Comparison of ENCODE assay signal across 8 cellular contexts in genomic region chr4:140154572-140154891, GRCh38. TPM values are rescaled to one million over a fixed set of nuclear protein-coding genes. Genes with fewer than 3 reads are reported as not detected.
DNase-seq lines count a peak whose midpoint lies in the region; ATAC-seq and TF ChIP-seq lines count a peak whose summit lies in the region.

No MANE protein-coding gene starts in this region.

- WGBS in lower leg skin, 2 donors, result 54 to 55% methylated on average over 3 of the region's 3 CpGs

- DNase-seq in activated T-cell treated with anti-CD3 and anti-CD28 coated beads, Interleukin-2, amount 50 U/mL, for 72 hours, result no peak
- no peak for DNase-seq in activated T-cell treated with anti-CD3 and anti-CD28 coated beads for 4 hours
- no peak for DNase-seq in ascending aorta (ENCODE audit: low spot score in 2 of 2)
- DNase-seq in lower leg skin (ENCODE audit: low spot score in 2 of 2), result no peak
- no peak for DNase-seq in tibial artery

- intact Hi-C loops in ascending aorta (cut with DNase I), result loop anchor here (1.0 to 10.0 kb wide), 8 partner anchors 67 to 1140 kb away; partner anchors contain the start of genes ELF2, MGST2, NOCT and RAB33B
- intact Hi-C loops in lower leg skin (cut with DNase I; ENCODE audit: low total_unique reads), result loop anchor here (5.0 to 10.0 kb wide), 2 partner anchors 90 to 422 kb away; no protein-coding TSS in a partner anchor
- intact Hi-C loops in tibial artery (cut with DNase I; ENCODE audit: low total_unique reads), result loop anchor here (2.0 kb wide), 1 partner anchor 420 kb away; no protein-coding TSS in a partner anchor

- TF ChIP-seq CTCF in ascending aorta (IDR thresholded peaks at IDR 0.05) (no peak), lower leg skin (IDR thresholded peaks at IDR 0.05) (no peak), tibial artery (IDR thresholded peaks at IDR 0.05) (no peak)

- TF ChIP-seq POLR2A in lower leg skin (IDR thresholded peaks at IDR 0.05) (no peak), GM18505 (IDR thresholded peaks at IDR 0.05; ENCODE audit: borderline replicate concordance, extremely low read depth, insufficient read depth, insufficient read length) (no peak)

- H3K36me3 Mint-ChIP-seq in activated T-cell treated with anti-CD3 and anti-CD28 coated beads, Interleukin-2, amount 50 U/mL, for 72 hours (ENCODE audit: insufficient read depth in 2 of 2), result peaks cover 0 to 3% of the 10 kb centered on the region in 2 donors

- no peak overlapping the region for H3K27ac Mint-ChIP-seq in activated T-cell treated with anti-CD3 and anti-CD28 coated beads, Interleukin-2, amount 50 U/mL, for 72 hours

- H3K4me1 Mint-ChIP-seq in activated T-cell treated with anti-CD3 and anti-CD28 coated beads, Interleukin-2, amount 50 U/mL, for 72 hours (ENCODE audit: low read depth), result peaks cover 47% of the 10 kb centered on the region

- no peak for ATAC-seq in activated T-cell treated with anti-CD3 and anti-CD28 coated beads, Interleukin-2, amount 50 U/mL, for 72 hours (replicated peaks in 1 of 2)
- no peak for ATAC-seq in GM18505 (IDR thresholded peaks at IDR 0.05; ENCODE audit: unreplicated experiment)
- no peak for ATAC-seq in GM19452 (IDR thresholded peaks at IDR 0.05; ENCODE audit: unreplicated experiment)
- ATAC-seq in GM21737 (IDR thresholded peaks at IDR 0.05; ENCODE audit: unreplicated experiment), result no peak

- peak overlapping the region; percentile 95 to 99 for H3K4me3 Mint-ChIP-seq in activated T-cell treated with anti-CD3 and anti-CD28 coated beads, Interleukin-2, amount 50 U/mL, for 72 hours

- no peaks in the 10 kb centered on the region for H3K27me3 ChIP-seq in ascending aorta
- H3K27me3 ChIP-seq in tibial artery, result no peaks in the 10 kb centered on the region

- peaks cover 15% of the 10 kb centered on the region for H3K27me3 Mint-ChIP-seq in activated T-cell treated with anti-CD3 and anti-CD28 coated beads, Interleukin-2, amount 50 U/mL, for 72 hours (ENCODE audit: low read depth)

- H3K36me3 ChIP-seq in ascending aorta, result no peaks in the 10 kb centered on the region
- H3K36me3 ChIP-seq in tibial artery, result no peaks in the 10 kb centered on the region

- H3K4me1 ChIP-seq in ascending aorta, result peaks cover 0 to 4% of the 10 kb centered on the region in 2 donors
- peaks cover 0 to 18% (median 12%) of the 10 kb centered on the region in 4 donors for H3K4me1 ChIP-seq in tibial artery

- H3K27ac ChIP-seq in ascending aorta, result peak overlapping the region; percentile 94 to 97
- peak overlapping the region; percentile 96 for H3K27ac ChIP-seq in tibial artery

- peak overlapping the region; percentile 79 to 91 for H3K4me3 ChIP-seq in ascending aorta
- H3K4me3 ChIP-seq in lower leg skin (ENCODE audit: low read depth, poor library complexity, severe bottlenecking), result peak overlapping the region; percentile 77
- peak overlapping the region; percentile 76 to 91 for H3K4me3 ChIP-seq in tibial artery

- no peaks in the 10 kb centered on the region for H3K9me3 Mint-ChIP-seq in activated T-cell treated with anti-CD3 and anti-CD28 coated beads, Interleukin-2, amount 50 U/mL, for 72 hours

- H3K9me3 ChIP-seq in ascending aorta, result no peaks in the 10 kb centered on the region
- no peaks in the 10 kb centered on the region for H3K9me3 ChIP-seq in tibial artery

RNA-seq across cellular contexts. Expression of gene MAML3, which starts 0.5 kb away (rescaled TPM):
- 1 to 10 TPM; 5.3 to 5.5 TPM for total RNA-seq in activated T-cell treated with anti-CD3 and anti-CD28 coated beads, Interleukin-2, amount 50 U/mL, for 72 hours
- 4.7 TPM for total RNA-seq in ascending aorta
- total RNA-seq in lower leg skin, result 10 to 100 TPM; 21.2 to 28.4 (median 22.1) TPM
